24 cellular contexts compared by ENCODE assay signal in the genomic region with DNA sequence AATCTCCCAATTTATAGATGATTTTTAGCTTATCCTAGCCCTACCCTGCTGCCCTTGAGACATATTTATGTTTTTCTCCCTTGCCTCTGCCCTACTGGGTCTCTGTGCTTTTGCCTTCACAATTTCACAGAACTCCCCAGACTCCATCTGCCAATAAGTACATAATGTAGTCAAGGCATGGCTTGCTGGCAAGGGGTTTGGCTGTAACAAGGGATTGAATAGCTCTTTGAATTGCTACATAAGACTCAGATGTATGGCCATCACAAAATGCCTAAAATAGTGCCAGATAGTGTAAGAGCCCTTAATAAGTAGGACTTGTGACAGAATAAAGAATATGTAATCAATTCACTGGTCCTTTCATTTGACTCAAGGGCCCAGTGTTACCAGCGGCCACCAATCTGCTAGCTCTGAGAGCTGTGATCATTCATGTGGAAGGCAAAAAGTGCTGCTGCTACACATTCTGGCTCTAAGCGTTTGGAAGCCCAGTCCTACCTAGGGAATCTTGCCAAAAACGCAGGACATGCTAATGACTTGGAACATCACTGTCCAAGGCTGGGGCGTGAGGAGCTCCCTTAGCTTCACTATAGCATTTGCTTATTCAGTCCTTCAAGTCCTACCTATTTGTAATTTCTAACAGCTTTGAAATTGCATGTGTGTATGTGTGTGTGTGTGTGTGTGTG. TPM values are rescaled to one million over a fixed set of nuclear protein-coding genes. Genes with fewer than 3 reads are reported as not detected.
DNase-seq lines count a peak whose midpoint lies in the region; ATAC-seq and TF ChIP-seq lines count a peak whose summit lies in the region.
"Had no signal": no experiment of that assay in that cellular context is flagged by ENCODE, and none has a peak within 500 bp of the region (broad histone marks: within the 10 kb centered on the region; RNA-seq: fewer than 3 reads in every experiment).

No MANE protein-coding gene starts in this region.

- ATAC-seq in HG03442 (IDR thresholded peaks at IDR 0.05; ENCODE audit: unreplicated experiment) (no peak), HG03175 (IDR thresholded peaks at IDR 0.05; ENCODE audit: unreplicated experiment) (no peak)
- ATAC-seq: activated CD4-positive, alpha-beta T cell treated with anti-CD3 and anti-CD28 coated beads for 36 hours; heart left ventricle; natural killer cell had no signal

- H3K27ac ChIP-seq in HEK293 (ENCODE audit: extremely low read depth, low read depth, low read length) (no peak overlapping the region), dorsolateral prefrontal cortex (peak overlapping the region in 48 of 59 donors; percentile 5 to 79 (median 53))
- H3K27ac ChIP-seq: adrenal gland, heart left ventricle, prostate gland, RWPE1 had no signal

- DNase-seq in NCI-H446 (lab: John Stamatoyannopoulos, UW) (peak; percentile 92 to 97), dorsolateral prefrontal cortex (peak in 7 of 10 donors; percentile 18 to 89 (median 46)), pons (ENCODE audit: low spot score) (peak; percentile 59), Kasumi-1 (lab: John Stamatoyannopoulos, UW) (no peak)
- no peak for DNase-seq in activated naive CD4-positive, alpha-beta T cell (lab: John Stamatoyannopoulos, UW)
- DNase-seq: activated CD4-positive, alpha-beta T cell treated with anti-CD3 and anti-CD28 coated beads for 36 hours; HCEC 1CT; heart left ventricle; islet precursor cell; mesendoderm; natural killer cell; NCI-H187; NK-92 treated with Interleukin-12 subunit alpha and Interleukin-12 subunit beta, amount 100 ng/mL, for 24 hours; small intestine; stimulated activated CD4-positive, alpha-beta T cell treated with anti-CD3 and anti-CD28 coated beads, Interleukin-4, amount 100 ng/mL, for 1 hour; SW 1271 had no signal

- H3K4me3 ChIP-seq in HEK293 (ENCODE audit: low read depth, low read length), result no peak overlapping the region
- H3K4me3 ChIP-seq in dorsolateral prefrontal cortex, result peak overlapping the region in 51 of 59 donors; percentile 1 to 56 (median 28)
- H3K4me3 ChIP-seq: adrenal gland, heart left ventricle, prostate gland had no signal

- TF ChIP-seq CTCF in HEK293 (tag by site-specific recombination; IDR thresholded peaks at IDR 0.05) (no peak), dorsolateral prefrontal cortex (IDR thresholded peaks at IDR 0.05 in 54 of 56, conservative IDR thresholded peaks at IDR 0.05 in 2 of 56; ENCODE audit: low read depth in 1 of 56, partially characterized antibody in 56 of 56) (no peak)

- intact Hi-C loops in dorsolateral prefrontal cortex (cut with DNase I), result no loop called here

- CTCF ChIA-PET in HEK293 (lab: Yijun Ruan, JAX), result no interaction called here

- no peaks in the 10 kb centered on the region for H3K9me3 ChIP-seq in HEK293 (ENCODE audit: control insufficient read depth, insufficient read depth, low read depth, low read length)
- H3K9me3 ChIP-seq: adrenal gland, heart left ventricle, prostate gland had no signal

- POLR2A ChIA-PET in HEK293 (lab: Yijun Ruan, JAX), result no interaction called here

- H3K4me1 ChIP-seq in HEK293 (ENCODE audit: control insufficient read depth, insufficient read depth, low read length), result no peaks in the 10 kb centered on the region
- H3K4me1 ChIP-seq: adrenal gland, heart left ventricle, prostate gland had no signal

- H3K27me3 ChIP-seq in dorsolateral prefrontal cortex, result no peaks in the 10 kb centered on the region
- H3K27me3 ChIP-seq: adrenal gland had no signal

- H3K36me3 ChIP-seq in HEK293 (ENCODE audit: control insufficient read depth in 2 of 2, insufficient read depth in 1 of 2, low read length in 2 of 2), result no peaks in the 10 kb centered on the region
- H3K36me3 ChIP-seq: adrenal gland, heart left ventricle, prostate gland had no signal

TF ChIP-seq in HEK293, 187 proteins besides CTCF, POLR2A, EP300 and RAD21:
- TF ChIP-seq FEZF1 (tag by site-specific recombination; IDR thresholded peaks at IDR 0.05), result no peak
- no peak for TF ChIP-seq ZNF114 (tag by site-specific recombination; IDR thresholded peaks at IDR 0.05)
- TF ChIP-seq ZNF843 (tag by site-specific recombination; IDR thresholded peaks at IDR 0.05), result 0 out of 2 replicates have a peak, but pooled peaks have one; percentile 11
- TF ChIP-seq, protein P1, sequence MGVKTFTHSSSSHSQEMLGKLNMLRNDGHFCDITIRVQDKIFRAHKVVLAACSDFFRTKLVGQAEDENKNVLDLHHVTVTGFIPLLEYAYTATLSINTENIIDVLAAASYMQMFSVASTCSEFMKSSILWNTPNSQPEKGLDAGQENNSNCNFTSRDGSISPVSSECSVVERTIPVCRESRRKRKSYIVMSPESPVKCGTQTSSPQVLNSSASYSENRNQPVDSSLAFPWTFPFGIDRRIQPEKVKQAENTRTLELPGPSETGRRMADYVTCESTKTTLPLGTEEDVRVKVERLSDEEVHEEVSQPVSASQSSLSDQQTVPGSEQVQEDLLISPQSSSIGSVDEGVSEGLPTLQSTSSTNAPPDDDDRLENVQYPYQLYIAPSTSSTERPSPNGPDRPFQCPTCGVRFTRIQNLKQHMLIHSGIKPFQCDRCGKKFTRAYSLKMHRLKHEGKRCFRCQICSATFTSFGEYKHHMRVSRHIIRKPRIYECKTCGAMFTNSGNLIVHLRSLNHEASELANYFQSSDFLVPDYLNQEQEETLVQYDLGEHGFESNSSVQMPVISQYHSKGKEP (tag by site-specific recombination; IDR thresholded peaks at IDR 0.05), result no peak
- TF ChIP-seq ZNF366 (tag by site-specific recombination; conservative IDR thresholded peaks at IDR 0.05), result no peak
- TF ChIP-seq, protein P2, sequence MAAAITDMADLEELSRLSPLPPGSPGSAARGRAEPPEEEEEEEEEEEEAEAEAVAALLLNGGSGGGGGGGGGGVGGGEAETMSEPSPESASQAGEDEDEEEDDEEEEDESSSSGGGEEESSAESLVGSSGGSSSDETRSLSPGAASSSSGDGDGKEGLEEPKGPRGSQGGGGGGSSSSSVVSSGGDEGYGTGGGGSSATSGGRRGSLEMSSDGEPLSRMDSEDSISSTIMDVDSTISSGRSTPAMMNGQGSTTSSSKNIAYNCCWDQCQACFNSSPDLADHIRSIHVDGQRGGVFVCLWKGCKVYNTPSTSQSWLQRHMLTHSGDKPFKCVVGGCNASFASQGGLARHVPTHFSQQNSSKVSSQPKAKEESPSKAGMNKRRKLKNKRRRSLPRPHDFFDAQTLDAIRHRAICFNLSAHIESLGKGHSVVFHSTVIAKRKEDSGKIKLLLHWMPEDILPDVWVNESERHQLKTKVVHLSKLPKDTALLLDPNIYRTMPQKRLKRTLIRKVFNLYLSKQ (tag by site-specific recombination; IDR thresholded peaks at IDR 0.05; ENCODE audit: borderline replicate concordance), result no peak
- TF ChIP-seq ZNF391 (tag by site-specific recombination; IDR thresholded peaks at IDR 0.05; ENCODE audit: borderline replicate concordance, low read depth), result no peak
- no peak for TF ChIP-seq ZNF473 (tag by site-specific recombination; IDR thresholded peaks at IDR 0.05)
- TF ChIP-seq, protein P3, sequence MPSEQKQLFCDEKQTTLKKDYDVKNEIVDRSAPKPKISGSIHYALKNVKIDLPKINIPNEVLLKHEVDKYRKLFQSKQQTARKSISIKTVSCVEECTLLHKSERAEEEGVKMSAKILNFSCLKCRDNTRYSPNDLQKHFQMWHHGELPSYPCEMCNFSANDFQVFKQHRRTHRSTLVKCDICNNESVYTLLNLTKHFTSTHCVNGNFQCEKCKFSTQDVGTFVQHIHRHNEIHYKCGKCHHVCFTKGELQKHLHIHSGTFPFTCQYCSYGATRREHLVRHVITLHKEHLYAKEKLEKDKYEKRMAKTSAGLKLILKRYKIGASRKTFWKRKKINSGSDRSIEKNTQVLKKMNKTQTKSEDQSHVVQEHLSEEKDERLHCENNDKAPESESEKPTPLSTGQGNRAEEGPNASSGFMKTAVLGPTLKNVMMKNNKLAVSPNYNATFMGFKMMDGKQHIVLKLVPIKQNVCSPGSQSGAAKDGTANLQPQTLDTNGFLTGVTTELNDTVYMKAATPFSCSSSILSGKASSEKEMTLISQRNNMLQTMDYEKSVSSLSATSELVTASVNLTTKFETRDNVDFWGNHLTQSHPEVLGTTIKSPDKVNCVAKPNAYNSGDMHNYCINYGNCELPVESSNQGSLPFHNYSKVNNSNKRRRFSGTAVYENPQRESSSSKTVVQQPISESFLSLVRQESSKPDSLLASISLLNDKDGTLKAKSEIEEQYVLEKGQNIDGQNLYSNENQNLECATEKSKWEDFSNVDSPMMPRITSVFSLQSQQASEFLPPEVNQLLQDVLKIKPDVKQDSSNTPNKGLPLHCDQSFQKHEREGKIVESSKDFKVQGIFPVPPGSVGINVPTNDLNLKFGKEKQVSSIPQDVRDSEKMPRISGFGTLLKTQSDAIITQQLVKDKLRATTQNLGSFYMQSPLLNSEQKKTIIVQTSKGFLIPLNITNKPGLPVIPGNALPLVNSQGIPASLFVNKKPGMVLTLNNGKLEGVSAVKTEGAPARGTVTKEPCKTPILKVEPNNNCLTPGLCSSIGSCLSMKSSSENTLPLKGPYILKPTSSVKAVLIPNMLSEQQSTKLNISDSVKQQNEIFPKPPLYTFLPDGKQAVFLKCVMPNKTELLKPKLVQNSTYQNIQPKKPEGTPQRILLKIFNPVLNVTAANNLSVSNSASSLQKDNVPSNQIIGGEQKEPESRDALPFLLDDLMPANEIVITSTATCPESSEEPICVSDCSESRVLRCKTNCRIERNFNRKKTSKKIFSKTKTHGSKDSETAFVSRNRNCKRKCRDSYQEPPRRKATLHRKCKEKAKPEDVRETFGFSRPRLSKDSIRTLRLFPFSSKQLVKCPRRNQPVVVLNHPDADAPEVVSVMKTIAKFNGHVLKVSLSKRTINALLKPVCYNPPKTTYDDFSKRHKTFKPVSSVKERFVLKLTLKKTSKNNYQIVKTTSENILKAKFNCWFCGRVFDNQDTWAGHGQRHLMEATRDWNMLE (tag by site-specific recombination; conservative IDR thresholded peaks at IDR 0.05; ENCODE audit: low read depth), result no peak
- TF ChIP-seq, protein P4, sequence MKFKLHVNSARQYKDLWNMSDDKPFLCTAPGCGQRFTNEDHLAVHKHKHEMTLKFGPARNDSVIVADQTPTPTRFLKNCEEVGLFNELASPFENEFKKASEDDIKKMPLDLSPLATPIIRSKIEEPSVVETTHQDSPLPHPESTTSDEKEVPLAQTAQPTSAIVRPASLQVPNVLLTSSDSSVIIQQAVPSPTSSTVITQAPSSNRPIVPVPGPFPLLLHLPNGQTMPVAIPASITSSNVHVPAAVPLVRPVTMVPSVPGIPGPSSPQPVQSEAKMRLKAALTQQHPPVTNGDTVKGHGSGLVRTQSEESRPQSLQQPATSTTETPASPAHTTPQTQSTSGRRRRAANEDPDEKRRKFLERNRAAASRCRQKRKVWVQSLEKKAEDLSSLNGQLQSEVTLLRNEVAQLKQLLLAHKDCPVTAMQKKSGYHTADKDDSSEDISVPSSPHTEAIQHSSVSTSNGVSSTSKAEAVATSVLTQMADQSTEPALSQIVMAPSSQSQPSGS (tag by site-specific recombination; IDR thresholded peaks at IDR 0.05; ENCODE audit: low read depth), result no peak
- peak; percentile 44 for TF ChIP-seq ZBTB48 (tag by site-specific recombination; IDR thresholded peaks at IDR 0.05)

RNA-seq across cellular contexts. Expression of a gene that starts 20.5 kb away (rescaled TPM):
- total RNA-seq in dorsolateral prefrontal cortex, result 10 to 100 TPM; 14.1 to 84.5 (median 56.8) TPM
- total RNA-seq: activated CD4-positive, alpha-beta T cell treated with anti-CD3 and anti-CD28 coated beads for 36 hours; HT-29; natural killer cell; subcutaneous adipose tissue had no signal

Comparison
In these comparisons a context has a peak if more than half of its experiments do, and no peak if none do; other contexts are left out.
1. DNase-seq: peak in NCI-H446 (2 of 2), dorsolateral prefrontal cortex (7 of 10) and pons (single experiment); none in Kasumi-1 (0 of 2) and activated naive CD4-positive, alpha-beta T cell (0 of 4).